7 cellular contexts compared by ENCODE assay signal in genomic region chr18:32930695-32931301, GRCh38.
DNase-seq lines count a peak whose midpoint lies in the region; ATAC-seq, FAIRE-seq and TF ChIP-seq lines count a peak whose summit lies in the region.

No MANE protein-coding gene starts in this region.

- peak; percentile 30 to 59 (median 51) for TF ChIP-seq CTCF in Peyer's patch (IDR thresholded peaks at IDR 0.05)

- peak; percentile 13 for DNase-seq in GM12892 (ENCODE audit: insufficient read length)
- DNase-seq in HuH-7.5 (ENCODE audit: low spot score): peak; percentile 18
- DNase-seq in Peyer's patch: no peak
- DNase-seq in fibroblast of the conjunctiva (ENCODE audit: low read depth): peak; percentile 48
- DNase-seq in foreskin melanocyte: no peak
- no peak for DNase-seq in activated naive CD4-positive, alpha-beta T cell treated with Interleukin-2 at 50 U/mL for 16 hours

- TF ChIP-seq POLR2A in GM12892 (IDR thresholded peaks at IDR 0.05; ENCODE audit: low read depth, low read length) (no peak), Peyer's patch (IDR thresholded peaks at IDR 0.05) (no peak)

- H3K4me1 ChIP-seq in Peyer's patch: no peaks in the 10 kb centered on the region

- ATAC-seq in GM21737 (IDR thresholded peaks at IDR 0.05; ENCODE audit: unreplicated experiment): peak; percentile 99

- no peaks in the 10 kb centered on the region for H3K27me3 ChIP-seq in Peyer's patch

- no peaks in the 10 kb centered on the region for H3K9me3 ChIP-seq in Peyer's patch

- no peaks in the 10 kb centered on the region for H3K36me3 ChIP-seq in Peyer's patch

- H3K27ac ChIP-seq in Peyer's patch: no peak overlapping the region

- no peak overlapping the region for H3K4me3 ChIP-seq in Peyer's patch

- peak; percentile 88 for FAIRE-seq in GM12892 (lab: Jason Lieb, UNC)

Comparison
In these comparisons a context has a peak if more than half of its experiments do, and no peak if none do; other contexts are left out.
1. DNase-seq: peak in GM12892 (single experiment), HuH-7.5 (single experiment) and fibroblast of the conjunctiva (single experiment); none in Peyer's patch (0 of 3), foreskin melanocyte (single experiment) and activated naive CD4-positive, alpha-beta T cell treated with Interleukin-2 at 50 U/mL for 16 hours (single experiment).